Comparison of ENCODE assay signal across 11 cellular contexts in the genomic region with DNA sequence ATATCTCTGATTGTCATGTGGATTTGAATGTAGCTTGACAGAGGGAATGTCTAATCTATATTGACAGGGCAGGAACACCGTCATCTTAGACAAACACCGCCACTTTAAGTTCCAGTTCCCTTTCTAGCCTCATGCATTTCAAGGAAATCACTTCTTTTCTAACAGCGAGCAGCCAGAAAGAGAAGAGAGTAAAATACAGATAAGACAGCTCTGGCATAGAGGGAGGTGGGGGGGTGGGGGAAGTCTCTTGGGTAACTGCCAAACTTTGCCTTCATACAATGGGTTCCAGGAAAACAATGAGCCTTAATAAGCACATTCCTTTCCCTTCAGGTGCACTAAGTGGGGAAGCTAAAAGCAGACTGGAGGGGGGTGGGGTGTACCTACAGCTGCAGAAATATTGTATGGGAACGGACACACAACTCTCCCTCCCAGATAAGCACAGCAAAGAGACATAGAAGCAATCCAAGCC. TPM values are rescaled to one million over a fixed set of nuclear protein-coding genes. Genes with fewer than 3 reads are reported as not detected.
A peak's percentile ranks its signal among the peaks of the same experiment; 100 is the strongest.
DNase-seq lines count a peak whose midpoint lies in the region; ATAC-seq and TF ChIP-seq lines count a peak whose summit lies in the region.
"Had no signal": no experiment of that assay in that cellular context is flagged by ENCODE, and none has a peak within 500 bp of the region (broad histone marks: within the 10 kb centered on the region; RNA-seq: fewer than 3 reads in every experiment).

No MANE protein-coding gene starts in this region.

- intact Hi-C loops in CD4-positive, alpha-beta memory T cell (cut with micrococcal nuclease): no loop called here
- intact Hi-C loops in adrenal gland (cut with DNase I): no loop called here

- H3K27ac ChIP-seq in CD4-positive, alpha-beta memory T cell (ENCODE audit: low read depth, low read length): no peak overlapping the region
- H3K27ac ChIP-seq in adrenal gland: peak overlapping the region in 1 of 5 donors; percentile 18

- H3K27me3 ChIP-seq in CD4-positive, alpha-beta memory T cell (ENCODE audit: insufficient read depth, low read length): no peaks in the 10 kb centered on the region
- H3K27me3 ChIP-seq in adrenal gland: no peaks in the 10 kb centered on the region

- CTCF ChIA-PET in CD4-positive, alpha-beta memory T cell (lab: Charles Lee; ENCODE audit: partially characterized antibody): interaction anchor here (1.5 to 7.2 kb wide), 3 partner anchors 12 to 314 kb away, joined by 4 to 70 read pairs (median 16); a partner anchor contains a TSS

- H3K9me3 ChIP-seq in CD4-positive, alpha-beta memory T cell (ENCODE audit: control insufficient read depth in 1 of 2, low read length in 2 of 2): no peaks in the 10 kb centered on the region
- H3K9me3 ChIP-seq in adrenal gland (replicated peaks in 1 of 3): no peaks in the 10 kb centered on the region

- H3K9me3 Mint-ChIP-seq in CD4-positive, alpha-beta memory T cell: no peaks in the 10 kb centered on the region
- H3K9me3 Mint-ChIP-seq in mesothelial cell of epicardium: no peaks in the 10 kb centered on the region

- H3K27ac Mint-ChIP-seq in CD4-positive, alpha-beta memory T cell: peak overlapping the region; percentile 68 to 90 (median 82)
- peak overlapping the region; percentile 84 for H3K27ac Mint-ChIP-seq in mesothelial cell of epicardium

- ATAC-seq in GM21447 (IDR thresholded peaks at IDR 0.05; ENCODE audit: unreplicated experiment) (no peak), HG02610 (IDR thresholded peaks at IDR 0.05; ENCODE audit: unreplicated experiment) (no peak), HG03139 (IDR thresholded peaks at IDR 0.05; ENCODE audit: unreplicated experiment) (no peak)

- peaks cover 24% of the 10 kb centered on the region for H3K4me1 ChIP-seq in CD4-positive, alpha-beta memory T cell (ENCODE audit: insufficient read depth, low read length)
- peaks cover 4 to 10% of the 10 kb centered on the region in 2 donors for H3K4me1 ChIP-seq in adrenal gland (replicated peaks in 1 of 2)

- WGBS in adrenal gland, 4 donors: 22 to 39% (median 32%) methylated on average over 4 of the region's 4 CpGs

- no peak for DNase-seq in CD4-positive, alpha-beta memory T cell
- DNase-seq in LoVo (ENCODE audit: low spot score) (peak; percentile 32), adrenal gland (peak; percentile 36 to 83 (median 57)), mesothelial cell of epicardium (ENCODE audit: low spot score in 2 of 2, unreplicated experiment in 2 of 2) (no peak), SIG-M5 (lab: John Stamatoyannopoulos, UW) (no peak)
- DNase-seq: cortex of kidney; stimulated activated naive CD4-positive, alpha-beta T cell treated with Interleukin-2 at 50 U/mL for 16 hours had no signal

- TF ChIP-seq POLR2A in adrenal gland (IDR thresholded peaks at IDR 0.05): no peak

- POLR2A ChIA-PET in CD4-positive, alpha-beta memory T cell (lab: Charles Lee; ENCODE audit: partially characterized antibody): interaction anchor here (0.9 to 1.3 kb wide), 3 partner anchors 10 to 40 kb away, joined by 3 to 4 read pairs (median 4); a partner anchor contains a TSS

- H3K36me3 ChIP-seq in CD4-positive, alpha-beta memory T cell (ENCODE audit: insufficient read depth, low read length): peaks cover 24% of the 10 kb centered on the region
- peaks cover 0 to 7% of the 10 kb centered on the region in 2 donors for H3K36me3 ChIP-seq in adrenal gland (replicated peaks in 1 of 2)

- no peaks in the 10 kb centered on the region for H3K27me3 Mint-ChIP-seq in CD4-positive, alpha-beta memory T cell
- no peaks in the 10 kb centered on the region for H3K27me3 Mint-ChIP-seq in mesothelial cell of epicardium (ENCODE audit: low read depth)

- peaks cover 23 to 63% (median 39%) of the 10 kb centered on the region in 4 donors for H3K4me1 Mint-ChIP-seq in CD4-positive, alpha-beta memory T cell
- H3K4me1 Mint-ChIP-seq in mesothelial cell of epicardium: peaks cover 23% of the 10 kb centered on the region

- TF ChIP-seq CTCF in adrenal gland (IDR thresholded peaks at IDR 0.05): no peak
- TF ChIP-seq CTCF in mesothelial cell of epicardium (IDR thresholded peaks at IDR 0.05; ENCODE audit: unreplicated experiment): no peak

- H3K36me3 Mint-ChIP-seq in CD4-positive, alpha-beta memory T cell: peaks cover 32 to 61% of the 10 kb centered on the region in 2 donors
- H3K36me3 Mint-ChIP-seq in mesothelial cell of epicardium: no peaks in the 10 kb centered on the region

- no peak overlapping the region for H3K4me3 ChIP-seq in CD4-positive, alpha-beta memory T cell (ENCODE audit: low read length in 2 of 2)
- no peak overlapping the region for H3K4me3 ChIP-seq in adrenal gland

- H3K4me3 Mint-ChIP-seq in CD4-positive, alpha-beta memory T cell: peak overlapping the region in 2 of 8 donors; percentile 22 to 29
- H3K4me3 Mint-ChIP-seq in mesothelial cell of epicardium: no peak overlapping the region

RNA-seq across cellular contexts. Expression of a gene that starts 37.2 kb away (rescaled TPM):
- 10 to 100 TPM; 30.6 to 36.6 TPM for total RNA-seq in CD4-positive, alpha-beta memory T cell
- 10 to 100 TPM; 15.3 to 15.5 TPM for polyA plus RNA-seq in CD4-positive, alpha-beta memory T cell
- total RNA-seq in adrenal gland: 10 to 100 TPM in 1 of 8 donors, 1 to 10 TPM in 7; 3.3 to 12.8 (median 5.3) TPM
- polyA plus RNA-seq in adrenal gland: 1 to 10 TPM; 2.5 to 4.7 (median 2.5) TPM
- 2.2 to 3.1 TPM (median 2.8 TPM) in 3 replicates for total RNA-seq in mesothelial cell of epicardium
- polyA plus RNA-seq: neural cell had no signal

RNA-seq across cellular contexts. Expression of a gene that starts 40.2 kb away (rescaled TPM):
- total RNA-seq in CD4-positive, alpha-beta memory T cell: 100 to 1,000 TPM; 199 to 200 TPM
- polyA plus RNA-seq in CD4-positive, alpha-beta memory T cell: 100 to 1,000 TPM in 1 of 2 donors, 10 to 100 TPM in 1; 30.6 to 108 TPM
- total RNA-seq in adrenal gland: 10 to 100 TPM in 7 of 8 donors, 1 to 10 TPM in 1; 9.1 to 55.8 (median 20.8) TPM
- 10 to 100 TPM in 2 of 3 donors, 1 to 10 TPM in 1; 8.2 to 20.6 (median 11.4) TPM for polyA plus RNA-seq in adrenal gland
- 16.1 to 18.3 TPM (median 16.3 TPM) in 3 replicates for total RNA-seq in mesothelial cell of epicardium
- polyA plus RNA-seq: neural cell had no signal

Comparison
In these comparisons a context has a peak if more than half of its experiments do, and no peak if none do; other contexts are left out.
1. DNase-seq: peak in LoVo (single experiment) and adrenal gland (7 of 7); none in CD4-positive, alpha-beta memory T cell (0 of 5), mesothelial cell of epicardium (0 of 2) and SIG-M5 (single experiment).